10 cellular contexts compared by ENCODE assay signal in genomic region chr17:77126519-77126918, GRCh38. TPM values are rescaled to one million over a fixed set of nuclear protein-coding genes. Genes with fewer than 3 reads are reported as not detected.
DNase-seq lines count a peak whose midpoint lies in the region; ATAC-seq and TF ChIP-seq lines count a peak whose summit lies in the region.
"Had no signal": no experiment of that assay in that cellular context is flagged by ENCODE, and none has a peak within 500 bp of the region (broad histone marks: within the 10 kb centered on the region; RNA-seq: fewer than 3 reads in every experiment).

No MANE protein-coding gene starts in this region.

- no peaks in the 10 kb centered on the region for H3K9me3 Mint-ChIP-seq in Caco-2 (ENCODE audit: unreplicated experiment)

- ATAC-seq in mucosa of descending colon (peak; percentile 57), HG03342 (IDR thresholded peaks at IDR 0.05; ENCODE audit: unreplicated experiment) (no peak), HG03095 (IDR thresholded peaks at IDR 0.05; ENCODE audit: unreplicated experiment) (no peak), GM18861 (IDR thresholded peaks at IDR 0.05; ENCODE audit: unreplicated experiment) (no peak)

- no peak overlapping the region for H3K4me3 Mint-ChIP-seq in Caco-2 (ENCODE audit: unreplicated experiment)

- no TSS peak for BruUV-seq in Caco-2 (replicated peaks; lab: Mats Ljungman, UMichigan)

- DNase-seq in Caco-2: no peak
- peak; percentile 66 for DNase-seq in NCI-H146 (lab: John Stamatoyannopoulos, UW)
- DNase-seq in SW480 (ENCODE audit: low spot score): peak; percentile 85
- peak; percentile 56 to 67 (median 60) for DNase-seq in mucosa of descending colon
- DNase-seq in NOMO-1 treated with DMSO at 0.1 percent for 48 hours (lab: John Stamatoyannopoulos, UW; ENCODE audit: unreplicated experiment): no peak
- DNase-seq: activated T-cell treated with anti-CD3 and anti-CD28 coated beads, Interleukin-2, amount 50 U/mL, for 48 hours; WERI-Rb-1 had no signal

- no peaks in the 10 kb centered on the region for H3K36me3 ChIP-seq in Caco-2 (ENCODE audit: control insufficient read depth, insufficient read depth, low read length)
- H3K36me3 ChIP-seq in mucosa of descending colon (ENCODE audit: low read depth): no peaks in the 10 kb centered on the region
- H3K36me3 ChIP-seq: WERI-Rb-1 had no signal

- peaks cover 34% of the 10 kb centered on the region for H3K4me1 ChIP-seq in Caco-2
- H3K4me1 ChIP-seq in mucosa of descending colon (ENCODE audit: low read depth): peaks cover 3% of the 10 kb centered on the region

- H3K27ac Mint-ChIP-seq in Caco-2 (ENCODE audit: unreplicated experiment): peak overlapping the region; percentile 84

- H3K9me3 ChIP-seq in Caco-2 (no peaks in the 10 kb centered on the region), mucosa of descending colon (no peaks in the 10 kb centered on the region)

- CTCF ChIA-PET in Caco-2 (lab: Charles Lee): interaction anchor here (1.0 kb wide), 1 partner anchor 22 kb away, joined by 3 read pairs; no protein-coding TSS in a partner anchor

- intact Hi-C loops in Caco-2 (cut with micrococcal nuclease; ENCODE audit: unreplicated experiment): no loop called here
- intact Hi-C loops in mucosa of descending colon (cut with DNase I, micrococcal nuclease): no loop called here

- H3K27me3 ChIP-seq in Caco-2 (replicated peaks; ENCODE audit: control insufficient read depth, insufficient read depth, low read length): no peaks in the 10 kb centered on the region

- POLR2A ChIA-PET in Caco-2 (lab: Charles Lee): no interaction called here

- H3K36me3 Mint-ChIP-seq in Caco-2 (ENCODE audit: insufficient read depth, unreplicated experiment): peaks cover 5% of the 10 kb centered on the region

- no peak overlapping the region for H3K4me3 ChIP-seq in Caco-2 (ENCODE audit: low read depth, low read length)
- H3K4me3 ChIP-seq in mucosa of descending colon: no peak overlapping the region

- H3K27me3 Mint-ChIP-seq in Caco-2 (ENCODE audit: insufficient read depth, unreplicated experiment): no peaks in the 10 kb centered on the region

- H3K4me1 Mint-ChIP-seq in Caco-2 (ENCODE audit: low read depth, unreplicated experiment): peaks cover 26% of the 10 kb centered on the region

- TF ChIP-seq CTCF in Caco-2 (IDR thresholded peaks at IDR 0.05; ENCODE audit: insufficient read depth in 1 of 2, low read depth in 1 of 2, low read length in 1 of 2, severe bottlenecking in 1 of 2, unreplicated experiment in 1 of 2) (no peak), mucosa of descending colon (IDR thresholded peaks at IDR 0.05) (no peak)

RNA-seq across cellular contexts. Expression of gene SEC14L1, which starts 14.2 kb away (rescaled TPM):
- total RNA-seq in Caco-2 (2022) (92.0 and 96.1 TPM in 2 replicates), mucosa of descending colon (10 to 100 TPM; 24.5 to 44.6 (median 44.0) TPM)

Comparison
In these comparisons a context has a peak if more than half of its experiments do, and no peak if none do; other contexts are left out.
1. DNase-seq: peak in NCI-H146 (single experiment), SW480 (single experiment) and mucosa of descending colon (3 of 3); none in Caco-2 (0 of 2) and NOMO-1 treated with DMSO at 0.1 percent for 48 hours (single experiment).